In the genomic region with DNA sequence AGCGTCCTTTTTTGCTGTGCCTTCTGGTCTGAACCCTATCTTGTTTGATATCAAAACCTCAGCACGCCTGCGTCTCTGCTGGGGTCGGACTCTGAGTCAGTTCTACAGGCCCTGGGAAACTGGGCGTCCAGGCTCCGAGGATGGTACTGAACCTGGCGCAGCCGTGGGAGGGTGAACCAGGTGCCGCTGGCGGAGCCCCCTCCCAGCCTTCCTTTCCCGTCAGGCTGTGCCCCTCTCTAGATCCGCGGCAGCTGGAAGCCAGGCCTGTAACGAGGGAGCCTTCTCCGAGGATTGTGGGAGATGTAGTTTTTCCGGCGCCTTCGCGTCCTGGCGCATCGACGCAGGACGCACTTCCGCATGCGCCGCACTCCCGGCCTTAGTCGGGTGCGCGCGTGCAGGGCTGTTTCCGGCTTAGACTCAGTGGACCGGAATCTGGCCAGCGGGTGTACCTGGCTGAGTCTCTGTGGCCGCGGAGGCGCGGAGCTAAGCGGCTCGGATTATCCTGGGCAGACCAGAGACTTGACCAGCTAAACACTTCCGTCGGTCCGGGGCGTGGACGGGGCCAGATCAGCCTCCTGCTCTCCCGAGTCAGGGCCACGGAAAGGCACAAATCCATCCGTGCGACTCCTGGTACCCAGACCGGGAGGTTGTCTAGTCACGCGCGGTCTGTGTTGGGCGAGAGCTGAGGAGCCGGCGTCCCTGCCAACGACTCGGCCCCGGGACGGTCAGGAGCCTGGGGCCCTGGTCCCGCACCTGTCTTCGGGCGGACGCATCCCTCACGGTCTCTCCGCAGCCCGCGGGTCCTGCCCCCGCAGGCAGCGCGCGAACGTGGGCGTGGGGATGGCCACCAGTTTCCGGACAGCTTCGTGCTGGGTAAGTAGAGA, we compare ENCODE assay signal across 1 cellular context.
TF ChIP-seq lines count a peak whose summit lies in the region.

A gene with protein sequence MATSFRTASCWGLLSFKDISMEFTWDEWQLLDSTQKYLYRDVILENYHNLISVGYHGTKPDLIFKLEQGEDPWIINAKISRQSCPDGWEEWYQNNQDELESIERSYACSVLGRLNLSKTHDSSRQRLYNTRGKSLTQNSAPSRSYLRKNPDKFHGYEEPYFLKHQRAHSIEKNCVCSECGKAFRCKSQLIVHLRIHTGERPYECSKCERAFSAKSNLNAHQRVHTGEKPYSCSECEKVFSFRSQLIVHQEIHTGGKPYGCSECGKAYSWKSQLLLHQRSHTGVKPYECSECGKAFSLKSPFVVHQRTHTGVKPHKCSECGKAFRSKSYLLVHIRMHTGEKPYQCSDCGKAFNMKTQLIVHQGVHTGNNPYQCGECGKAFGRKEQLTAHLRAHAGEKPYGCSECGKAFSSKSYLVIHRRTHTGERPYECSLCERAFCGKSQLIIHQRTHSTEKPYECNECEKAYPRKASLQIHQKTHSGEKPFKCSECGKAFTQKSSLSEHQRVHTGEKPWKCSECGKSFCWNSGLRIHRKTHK (plus strand): TSS at position 367 of the 884 bp plus-strand sequence. CDS start 474 bp downstream, at position 841.

TF ChIP-seq in GM23338, 12 proteins besides CTCF, POLR2A, EP300 and RAD21:
- TF ChIP-seq POLR2AphosphoS5 (IDR thresholded peaks at IDR 0.05; ENCODE audit: low read depth) (peak; percentile 88), CREB1 (CRISPR knock-in tag; IDR thresholded peaks at IDR 0.05; ENCODE audit: low read depth) (peak; percentile 98), ZNF331 (CRISPR knock-in tag; IDR thresholded peaks at IDR 0.05; ENCODE audit: low read depth) (no peak), NANOG (IDR thresholded peaks at IDR 0.05; ENCODE audit: borderline replicate concordance) (no peak)
- TF ChIP-seq, protein P1, sequence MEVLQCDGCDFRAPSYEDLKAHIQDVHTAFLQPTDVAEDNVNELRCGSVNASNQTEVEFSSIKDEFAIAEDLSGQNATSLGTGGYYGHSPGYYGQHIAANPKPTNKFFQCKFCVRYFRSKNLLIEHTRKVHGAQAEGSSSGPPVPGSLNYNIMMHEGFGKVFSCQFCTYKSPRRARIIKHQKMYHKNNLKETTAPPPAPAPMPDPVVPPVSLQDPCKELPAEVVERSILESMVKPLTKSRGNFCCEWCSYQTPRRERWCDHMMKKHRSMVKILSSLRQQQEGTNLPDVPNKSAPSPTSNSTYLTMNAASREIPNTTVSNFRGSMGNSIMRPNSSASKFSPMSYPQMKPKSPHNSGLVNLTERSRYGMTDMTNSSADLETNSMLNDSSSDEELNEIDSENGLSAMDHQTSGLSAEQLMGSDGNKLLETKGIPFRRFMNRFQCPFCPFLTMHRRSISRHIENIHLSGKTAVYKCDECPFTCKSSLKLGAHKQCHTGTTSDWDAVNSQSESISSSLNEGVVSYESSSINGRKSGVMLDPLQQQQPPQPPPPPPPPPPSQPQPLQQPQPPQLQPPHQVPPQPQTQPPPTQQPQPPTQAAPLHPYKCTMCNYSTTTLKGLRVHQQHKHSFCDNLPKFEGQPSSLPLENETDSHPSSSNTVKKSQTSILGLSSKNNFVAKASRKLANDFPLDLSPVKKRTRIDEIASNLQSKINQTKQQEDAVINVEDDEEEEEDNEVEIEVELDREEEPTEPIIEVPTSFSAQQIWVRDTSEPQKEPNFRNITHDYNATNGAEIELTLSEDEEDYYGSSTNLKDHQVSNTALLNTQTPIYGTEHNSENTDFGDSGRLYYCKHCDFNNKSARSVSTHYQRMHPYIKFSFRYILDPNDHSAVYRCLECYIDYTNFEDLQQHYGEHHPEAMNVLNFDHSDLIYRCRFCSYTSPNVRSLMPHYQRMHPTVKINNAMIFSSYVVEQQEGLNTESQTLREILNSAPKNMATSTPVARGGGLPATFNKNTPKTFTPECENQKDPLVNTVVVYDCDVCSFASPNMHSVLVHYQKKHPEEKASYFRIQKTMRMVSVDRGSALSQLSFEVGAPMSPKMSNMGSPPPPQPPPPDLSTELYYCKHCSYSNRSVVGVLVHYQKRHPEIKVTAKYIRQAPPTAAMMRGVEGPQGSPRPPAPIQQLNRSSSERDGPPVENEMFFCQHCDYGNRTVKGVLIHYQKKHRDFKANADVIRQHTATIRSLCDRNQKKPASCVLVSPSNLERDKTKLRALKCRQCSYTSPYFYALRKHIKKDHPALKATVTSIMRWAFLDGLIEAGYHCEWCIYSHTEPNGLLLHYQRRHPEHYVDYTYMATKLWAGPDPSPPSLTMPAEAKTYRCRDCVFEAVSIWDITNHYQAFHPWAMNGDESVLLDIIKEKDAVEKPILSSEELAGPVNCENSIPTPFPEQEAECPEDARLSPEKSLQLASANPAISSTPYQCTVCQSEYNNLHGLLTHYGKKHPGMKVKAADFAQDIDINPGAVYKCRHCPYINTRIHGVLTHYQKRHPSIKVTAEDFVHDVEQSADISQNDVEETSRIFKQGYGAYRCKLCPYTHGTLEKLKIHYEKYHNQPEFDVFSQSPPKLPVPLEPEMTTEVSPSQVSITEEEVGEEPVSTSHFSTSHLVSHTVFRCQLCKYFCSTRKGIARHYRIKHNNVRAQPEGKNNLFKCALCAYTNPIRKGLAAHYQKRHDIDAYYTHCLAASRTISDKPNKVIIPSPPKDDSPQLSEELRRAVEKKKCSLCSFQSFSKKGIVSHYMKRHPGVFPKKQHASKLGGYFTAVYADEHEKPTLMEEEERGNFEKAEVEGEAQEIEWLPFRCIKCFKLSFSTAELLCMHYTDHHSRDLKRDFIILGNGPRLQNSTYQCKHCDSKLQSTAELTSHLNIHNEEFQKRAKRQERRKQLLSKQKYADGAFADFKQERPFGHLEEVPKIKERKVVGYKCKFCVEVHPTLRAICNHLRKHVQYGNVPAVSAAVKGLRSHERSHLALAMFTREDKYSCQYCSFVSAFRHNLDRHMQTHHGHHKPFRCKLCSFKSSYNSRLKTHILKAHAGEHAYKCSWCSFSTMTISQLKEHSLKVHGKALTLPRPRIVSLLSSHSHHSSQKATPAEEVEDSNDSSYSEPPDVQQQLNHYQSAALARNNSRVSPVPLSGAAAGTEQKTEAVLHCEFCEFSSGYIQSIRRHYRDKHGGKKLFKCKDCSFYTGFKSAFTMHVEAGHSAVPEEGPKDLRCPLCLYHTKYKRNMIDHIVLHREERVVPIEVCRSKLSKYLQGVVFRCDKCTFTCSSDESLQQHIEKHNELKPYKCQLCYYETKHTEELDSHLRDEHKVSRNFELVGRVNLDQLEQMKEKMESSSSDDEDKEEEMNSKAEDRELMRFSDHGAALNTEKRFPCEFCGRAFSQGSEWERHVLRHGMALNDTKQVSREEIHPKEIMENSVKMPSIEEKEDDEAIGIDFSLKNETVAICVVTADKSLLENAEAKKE (CRISPR knock-in tag; IDR thresholded peaks at IDR 0.05): no peak
- TF ChIP-seq, protein P2, sequence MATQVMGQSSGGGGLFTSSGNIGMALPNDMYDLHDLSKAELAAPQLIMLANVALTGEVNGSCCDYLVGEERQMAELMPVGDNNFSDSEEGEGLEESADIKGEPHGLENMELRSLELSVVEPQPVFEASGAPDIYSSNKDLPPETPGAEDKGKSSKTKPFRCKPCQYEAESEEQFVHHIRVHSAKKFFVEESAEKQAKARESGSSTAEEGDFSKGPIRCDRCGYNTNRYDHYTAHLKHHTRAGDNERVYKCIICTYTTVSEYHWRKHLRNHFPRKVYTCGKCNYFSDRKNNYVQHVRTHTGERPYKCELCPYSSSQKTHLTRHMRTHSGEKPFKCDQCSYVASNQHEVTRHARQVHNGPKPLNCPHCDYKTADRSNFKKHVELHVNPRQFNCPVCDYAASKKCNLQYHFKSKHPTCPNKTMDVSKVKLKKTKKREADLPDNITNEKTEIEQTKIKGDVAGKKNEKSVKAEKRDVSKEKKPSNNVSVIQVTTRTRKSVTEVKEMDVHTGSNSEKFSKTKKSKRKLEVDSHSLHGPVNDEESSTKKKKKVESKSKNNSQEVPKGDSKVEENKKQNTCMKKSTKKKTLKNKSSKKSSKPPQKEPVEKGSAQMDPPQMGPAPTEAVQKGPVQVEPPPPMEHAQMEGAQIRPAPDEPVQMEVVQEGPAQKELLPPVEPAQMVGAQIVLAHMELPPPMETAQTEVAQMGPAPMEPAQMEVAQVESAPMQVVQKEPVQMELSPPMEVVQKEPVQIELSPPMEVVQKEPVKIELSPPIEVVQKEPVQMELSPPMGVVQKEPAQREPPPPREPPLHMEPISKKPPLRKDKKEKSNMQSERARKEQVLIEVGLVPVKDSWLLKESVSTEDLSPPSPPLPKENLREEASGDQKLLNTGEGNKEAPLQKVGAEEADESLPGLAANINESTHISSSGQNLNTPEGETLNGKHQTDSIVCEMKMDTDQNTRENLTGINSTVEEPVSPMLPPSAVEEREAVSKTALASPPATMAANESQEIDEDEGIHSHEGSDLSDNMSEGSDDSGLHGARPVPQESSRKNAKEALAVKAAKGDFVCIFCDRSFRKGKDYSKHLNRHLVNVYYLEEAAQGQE (IDR thresholded peaks at IDR 0.05; ENCODE audit: unreplicated experiment): no peak
- TF ChIP-seq, protein P3, sequence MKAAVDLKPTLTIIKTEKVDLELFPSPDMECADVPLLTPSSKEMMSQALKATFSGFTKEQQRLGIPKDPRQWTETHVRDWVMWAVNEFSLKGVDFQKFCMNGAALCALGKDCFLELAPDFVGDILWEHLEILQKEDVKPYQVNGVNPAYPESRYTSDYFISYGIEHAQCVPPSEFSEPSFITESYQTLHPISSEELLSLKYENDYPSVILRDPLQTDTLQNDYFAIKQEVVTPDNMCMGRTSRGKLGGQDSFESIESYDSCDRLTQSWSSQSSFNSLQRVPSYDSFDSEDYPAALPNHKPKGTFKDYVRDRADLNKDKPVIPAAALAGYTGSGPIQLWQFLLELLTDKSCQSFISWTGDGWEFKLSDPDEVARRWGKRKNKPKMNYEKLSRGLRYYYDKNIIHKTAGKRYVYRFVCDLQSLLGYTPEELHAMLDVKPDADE (IDR thresholded peaks at IDR 0.05): peak; percentile 99
